ENCODE assay signal across 35 cellular contexts in genomic region chr12:113768850-113769249, GRCh38.
"Had no signal": no experiment of that assay in that cellular context is flagged by ENCODE, and none has a peak within 500 bp of the region (broad histone marks: within the 10 kb centered on the region; RNA-seq: fewer than 3 reads in every experiment).

No MANE protein-coding gene starts in this region.

- H3K36me3 ChIP-seq: ascending aorta, cardiac muscle cell had no signal

- H3K36me3 Mint-ChIP-seq: activated CD4-positive, alpha-beta memory T cell treated with anti-CD3 and anti-CD28 coated beads for 36 hours; activated naive CD4-positive, alpha-beta T cell treated with anti-CD3 and anti-CD28 coated beads, Interleukin-2, amount 10 ng/mL, durations not matched to agents 7 days and 5 days; activated naive CD4-positive, alpha-beta T cell treated with anti-CD3 and anti-CD28 coated beads, Interleukin-2, amount 50 U/mL, for 24 hours; activated naive CD8-positive, alpha-beta T cell; activated naive CD8-positive, alpha-beta T cell treated with anti-CD3 and anti-CD28 coated beads, Interleukin-2, amount 10 ng/mL, durations not matched to agents 7 days and 5 days; brain had no signal

- H3K9me3 Mint-ChIP-seq: activated CD4-positive, alpha-beta memory T cell treated with anti-CD3 and anti-CD28 coated beads for 36 hours; activated CD4-positive, alpha-beta T cell treated with anti-CD3 and anti-CD28 coated beads, Interleukin-2, amount 10 ng/mL, durations not matched to agents 24 days and 14 days; activated CD8-positive, alpha-beta T cell treated with anti-CD3 and anti-CD28 coated beads for 36 hours; activated naive CD4-positive, alpha-beta T cell treated with anti-CD3 and anti-CD28 coated beads, Interleukin-2, amount 10 ng/mL, durations not matched to agents 7 days and 5 days; activated naive CD4-positive, alpha-beta T cell treated with anti-CD3 and anti-CD28 coated beads, Interleukin-2, amount 50 U/mL, for 24 hours; activated naive CD8-positive, alpha-beta T cell treated with anti-CD3 and anti-CD28 coated beads, Interleukin-2, amount 10 ng/mL, durations not matched to agents 7 days and 5 days; activated naive CD8-positive, alpha-beta T cell treated with anti-CD3 and anti-CD28 coated beads, Interleukin-2, amount 50 U/mL, for 24 hours; activated T-cell treated with anti-CD3 and anti-CD28 coated beads, Interleukin-2, amount 50 U/mL, for 4 hours; activated T-helper 2 cell treated with anti-CD3 and anti-CD28 coated beads, Interferon-gamma antibody, Interleukin-2, Interleukin-4, amounts not matched to agents 10 μg/mL and 5 μg/mL and 100 μg/mL, durations not matched to agents 14 hours and 24 hours and 36 hours; T-helper 1 cell treated with Interleukin-12 subunit alpha and Interleukin-12 subunit beta and Interleukin-4 antibody, amounts not matched to agents 30 μg/mL and 1 μg/mL, for 36 hours; T-helper 2 cell treated with Interferon-gamma antibody and Interleukin-4, amounts not matched to agents 5 μg/mL and 100 μg/mL, for 36 hours had no signal

- DNase-seq: activated B cell treated with CpG ODN at 0.5 μM for 24 hours; activated CD4-positive, alpha-beta memory T cell treated with anti-CD3 and anti-CD28 coated beads for 36 hours; activated CD4-positive, alpha-beta T cell treated with anti-CD3 and anti-CD28 coated beads for 4 hours; activated CD4-positive, alpha-beta T cell treated with anti-CD3 and anti-CD28 coated beads, Interleukin-2, amount 10 ng/mL, durations not matched to agents 24 days and 14 days; activated CD4-positive, alpha-beta T cell treated with anti-CD3 and anti-CD28 coated beads, Interleukin-2, amount 50 U/mL, for 1 hour; activated CD4-positive, alpha-beta T cell treated with anti-CD3 and anti-CD28 coated beads, Interleukin-2, amount 50 U/mL, for 4 hours; activated CD4-positive, CD25-positive, alpha-beta regulatory T cell treated with anti-CD3 and anti-CD28 coated beads, Interleukin-2, amount 50 U/mL, for 72 hours; activated CD8-positive, alpha-beta memory T cell treated with anti-CD3 and anti-CD28 coated beads, Interleukin-2, amount 50 U/mL, for 4 hours; activated CD8-positive, alpha-beta T cell treated with anti-CD3 and anti-CD28 coated beads for 36 hours; activated effector memory CD4-positive, alpha-beta T cell treated with Interleukin-2 at 50 U/mL for 16 hours; activated gamma-delta T cell; activated naive CD4-positive, alpha-beta T cell treated with anti-CD3 and anti-CD28 coated beads, Interleukin-2, amount 10 ng/mL, durations not matched to agents 7 days and 5 days; activated naive CD4-positive, alpha-beta T cell treated with Interleukin-2 at 50 U/mL for 16 hours; activated naive CD8-positive, alpha-beta T cell treated with anti-CD3 and anti-CD28 coated beads, Interleukin-2, amount 10 ng/mL, durations not matched to agents 7 days and 5 days; activated naive CD8-positive, alpha-beta T cell treated with anti-CD3 and anti-CD28 coated beads, Interleukin-2, amount 50 U/mL, for 24 hours; activated T-cell treated with anti-CD3 and anti-CD28 coated beads for 4 hours; activated T-cell treated with anti-CD3 and anti-CD28 coated beads, Interleukin-2, amount 50 U/mL, for 1 hour; activated T-cell treated with anti-CD3 and anti-CD28 coated beads, Interleukin-2, amount 50 U/mL, for 4 hours; caudate nucleus; cerebellar nuclear complex; T-helper 1 cell; T-helper 2 cell; T-helper 9 cell had no signal

- H3K4me3 ChIP-seq: ascending aorta, cardiac muscle cell had no signal

- H3K27me3 Mint-ChIP-seq: activated CD4-positive, alpha-beta memory T cell treated with anti-CD3 and anti-CD28 coated beads for 36 hours; activated CD4-positive, alpha-beta T cell treated with anti-CD3 and anti-CD28 coated beads, Interleukin-2, amount 10 ng/mL, durations not matched to agents 24 days and 14 days; activated naive CD4-positive, alpha-beta T cell treated with anti-CD3 and anti-CD28 coated beads, Interleukin-2, amount 10 ng/mL, durations not matched to agents 7 days and 5 days had no signal

- H3K27ac Mint-ChIP-seq: activated B cell treated with CpG ODN at 0.5 μM for 24 hours; activated CD4-positive, alpha-beta memory T cell treated with anti-CD3 and anti-CD28 coated beads for 36 hours; activated CD4-positive, alpha-beta T cell treated with anti-CD3 and anti-CD28 coated beads, Interleukin-2, amount 10 ng/mL, durations not matched to agents 24 days and 14 days; activated CD8-positive, alpha-beta T cell treated with anti-CD3 and anti-CD28 coated beads for 36 hours; activated naive CD4-positive, alpha-beta T cell treated with anti-CD3 and anti-CD28 coated beads, Interleukin-2, amount 10 ng/mL, durations not matched to agents 7 days and 5 days; activated naive CD4-positive, alpha-beta T cell treated with anti-CD3 and anti-CD28 coated beads, Interleukin-2, amount 50 U/mL, for 24 hours; activated naive CD8-positive, alpha-beta T cell; activated naive CD8-positive, alpha-beta T cell treated with anti-CD3 and anti-CD28 coated beads, Interleukin-2, amount 10 ng/mL, durations not matched to agents 7 days and 5 days; activated naive CD8-positive, alpha-beta T cell treated with anti-CD3 and anti-CD28 coated beads, Interleukin-2, amount 50 U/mL, for 24 hours; activated T-helper 2 cell treated with anti-CD3 and anti-CD28 coated beads, Interferon-gamma antibody, Interleukin-2, Interleukin-4, amounts not matched to agents 10 μg/mL and 5 μg/mL and 100 μg/mL, durations not matched to agents 14 hours and 24 hours and 36 hours; T-helper 1 cell treated with Interleukin-12 subunit alpha and Interleukin-12 subunit beta and Interleukin-4 antibody, amounts not matched to agents 30 μg/mL and 1 μg/mL, for 36 hours; T-helper 2 cell treated with Interferon-gamma antibody and Interleukin-4, amounts not matched to agents 5 μg/mL and 100 μg/mL, for 36 hours had no signal

- H3K4me1 ChIP-seq: ascending aorta had no signal

- H3K27ac ChIP-seq: ascending aorta, cardiac muscle cell, VCaP had no signal

- H3K9me3 ChIP-seq: ascending aorta had no signal

- ATAC-seq: activated CD8-positive, alpha-beta T cell treated with anti-CD3 and anti-CD28 coated beads for 36 hours; activated naive CD8-positive, alpha-beta T cell treated with anti-CD3 and anti-CD28 coated beads, Interleukin-2, amount 50 U/mL, for 24 hours; activated T-cell treated with anti-CD3 and anti-CD28 coated beads, Interleukin-2, amount 50 U/mL, for 4 hours had no signal

- FAIRE-seq: bronchial epithelial cell, TTC549 had no signal

- H3K27me3 ChIP-seq: ascending aorta, cardiac muscle cell had no signal

- H3K4me1 Mint-ChIP-seq: activated B cell treated with CpG ODN at 0.5 μM for 24 hours; activated CD4-positive, alpha-beta T cell treated with anti-CD3 and anti-CD28 coated beads, Interleukin-2, amount 10 ng/mL, durations not matched to agents 24 days and 14 days; activated naive CD4-positive, alpha-beta T cell treated with anti-CD3 and anti-CD28 coated beads, Interleukin-2, amount 10 ng/mL, durations not matched to agents 7 days and 5 days; activated naive CD4-positive, alpha-beta T cell treated with anti-CD3 and anti-CD28 coated beads, Interleukin-2, amount 50 U/mL, for 24 hours; activated naive CD8-positive, alpha-beta T cell treated with anti-CD3 and anti-CD28 coated beads, Interleukin-2, amount 10 ng/mL, durations not matched to agents 7 days and 5 days; activated naive CD8-positive, alpha-beta T cell treated with anti-CD3 and anti-CD28 coated beads, Interleukin-2, amount 50 U/mL, for 24 hours; central memory CD8-positive, alpha-beta T cell had no signal

- H3K4me3 Mint-ChIP-seq: activated B cell treated with CpG ODN at 0.5 μM for 24 hours; activated CD4-positive, alpha-beta memory T cell treated with anti-CD3 and anti-CD28 coated beads for 36 hours; activated CD4-positive, alpha-beta T cell treated with anti-CD3 and anti-CD28 coated beads, Interleukin-2, amount 10 ng/mL, durations not matched to agents 24 days and 14 days; activated CD8-positive, alpha-beta T cell treated with anti-CD3 and anti-CD28 coated beads for 36 hours; activated naive CD4-positive, alpha-beta T cell treated with anti-CD3 and anti-CD28 coated beads, Interleukin-2, amount 10 ng/mL, durations not matched to agents 7 days and 5 days; activated naive CD4-positive, alpha-beta T cell treated with anti-CD3 and anti-CD28 coated beads, Interleukin-2, amount 50 U/mL, for 24 hours; activated naive CD8-positive, alpha-beta T cell; activated naive CD8-positive, alpha-beta T cell treated with anti-CD3 and anti-CD28 coated beads, Interleukin-2, amount 10 ng/mL, durations not matched to agents 7 days and 5 days; activated naive CD8-positive, alpha-beta T cell treated with anti-CD3 and anti-CD28 coated beads, Interleukin-2, amount 50 U/mL, for 24 hours; activated T-cell treated with anti-CD3 and anti-CD28 coated beads, Interleukin-2, amount 50 U/mL, for 4 hours; brain; central memory CD8-positive, alpha-beta T cell; T-helper 1 cell treated with Interleukin-12 subunit alpha and Interleukin-12 subunit beta and Interleukin-4 antibody, amounts not matched to agents 30 μg/mL and 1 μg/mL, for 36 hours; T-helper 2 cell treated with Interferon-gamma antibody and Interleukin-4, amounts not matched to agents 5 μg/mL and 100 μg/mL, for 36 hours had no signal
